Comparison of ENCODE assay signal across 14 cellular contexts in genomic region chr11:7814897-7815296, GRCh38. TPM values are rescaled to one million over a fixed set of nuclear protein-coding genes. Genes with fewer than 3 reads are reported as not detected.
"Had no signal": no experiment of that assay in that cellular context is flagged by ENCODE, and none has a peak within 500 bp of the region (broad histone marks: within the 10 kb centered on the region; RNA-seq: fewer than 3 reads in every experiment).

No MANE protein-coding gene starts in this region.

RNA-seq across cellular contexts. Expression of gene OR5P3, which starts 15.7 kb away (rescaled TPM):
- total RNA-seq: activated B cell treated with CpG ODN at 0.5 μM for 24 hours; activated CD4-positive, alpha-beta memory T cell treated with anti-CD3 and anti-CD28 coated beads for 36 hours; activated CD4-positive, alpha-beta memory T cell treated with anti-CD3 and anti-CD28 coated beads, Interleukin-2, amount 10 ng/mL, durations not matched to agents 7 days and 5 days; activated CD4-positive, alpha-beta T cell treated with anti-CD3 and anti-CD28 coated beads for 36 hours; activated CD4-positive, alpha-beta T cell treated with anti-CD3 and anti-CD28 coated beads, Interleukin-2, amount 10 ng/mL, durations not matched to agents 24 days and 14 days; activated CD4-positive, alpha-beta T cell treated with anti-CD3 and anti-CD28 coated beads, Interleukin-2, amount 10 ng/mL, durations not matched to agents 7 days and 5 days; activated CD8-positive, alpha-beta memory T cell treated with anti-CD3 and anti-CD28 coated beads for 36 hours; activated CD8-positive, alpha-beta memory T cell treated with anti-CD3 and anti-CD28 coated beads, Interleukin-2, amount 10 ng/mL, durations not matched to agents 7 days and 5 days; activated CD8-positive, alpha-beta T cell treated with anti-CD3 and anti-CD28 coated beads for 36 hours; activated CD8-positive, alpha-beta T cell treated with anti-CD3 and anti-CD28 coated beads, Interleukin-2, amount 10 ng/mL, durations not matched to agents 7 days and 5 days; T-helper 1 cell treated with Interleukin-12 subunit alpha and Interleukin-12 subunit beta and Interleukin-4 antibody, amounts not matched to agents 30 ng/mL and 1 ng/mL, for 36 hours; T-helper 17 cell; T-helper 2 cell treated with Interferon-gamma antibody and Interleukin-4, amounts not matched to agents 100 ng/mL and 5 ng/mL, for 36 hours; WTC11 had no signal

RNA-seq across cellular contexts. Expression of gene OR5P2, which starts 18.2 kb away (rescaled TPM):
- total RNA-seq: activated B cell treated with CpG ODN at 0.5 μM for 24 hours; activated CD4-positive, alpha-beta memory T cell treated with anti-CD3 and anti-CD28 coated beads for 36 hours; activated CD4-positive, alpha-beta memory T cell treated with anti-CD3 and anti-CD28 coated beads, Interleukin-2, amount 10 ng/mL, durations not matched to agents 7 days and 5 days; activated CD4-positive, alpha-beta T cell treated with anti-CD3 and anti-CD28 coated beads for 36 hours; activated CD4-positive, alpha-beta T cell treated with anti-CD3 and anti-CD28 coated beads, Interleukin-2, amount 10 ng/mL, durations not matched to agents 24 days and 14 days; activated CD4-positive, alpha-beta T cell treated with anti-CD3 and anti-CD28 coated beads, Interleukin-2, amount 10 ng/mL, durations not matched to agents 7 days and 5 days; activated CD8-positive, alpha-beta memory T cell treated with anti-CD3 and anti-CD28 coated beads for 36 hours; activated CD8-positive, alpha-beta memory T cell treated with anti-CD3 and anti-CD28 coated beads, Interleukin-2, amount 10 ng/mL, durations not matched to agents 7 days and 5 days; activated CD8-positive, alpha-beta T cell treated with anti-CD3 and anti-CD28 coated beads for 36 hours; activated CD8-positive, alpha-beta T cell treated with anti-CD3 and anti-CD28 coated beads, Interleukin-2, amount 10 ng/mL, durations not matched to agents 7 days and 5 days; T-helper 1 cell treated with Interleukin-12 subunit alpha and Interleukin-12 subunit beta and Interleukin-4 antibody, amounts not matched to agents 30 ng/mL and 1 ng/mL, for 36 hours; T-helper 17 cell; T-helper 2 cell treated with Interferon-gamma antibody and Interleukin-4, amounts not matched to agents 100 ng/mL and 5 ng/mL, for 36 hours; WTC11 had no signal
